In genomic region chr2:85390941-85391669, GRCh38 we compare ENCODE assay signal across 8 cellular contexts. TPM values are rescaled to one million over a fixed set of nuclear protein-coding genes. Genes with fewer than 3 reads are reported as not detected.
DNase-seq lines count a peak whose midpoint lies in the region; ATAC-seq and TF ChIP-seq lines count a peak whose summit lies in the region.

No MANE protein-coding gene starts in this region.

- H4K20me1 ChIP-seq in OCI-LY1 (ENCODE audit: insufficient read depth, low read length), result no peaks in the 10 kb centered on the region

- H2AFZ ChIP-seq in OCI-LY1 (ENCODE audit: low read length), result no peak overlapping the region

- TF ChIP-seq CTCF in OCI-LY1 (IDR thresholded peaks at IDR 0.05; ENCODE audit: low read length) (peak; percentile 95), foreskin fibroblast (IDR thresholded peaks at IDR 0.05; ENCODE audit: low read depth, low read length) (peak; percentile 69), gastrocnemius medialis (IDR thresholded peaks at IDR 0.05 in 4 of 5, conservative IDR thresholded peaks at IDR 0.05 in 1 of 5) (peak; percentile 7 to 64 (median 47))

- ATAC-seq in gastrocnemius medialis, result no peak
- no peak for ATAC-seq in HG02973 (IDR thresholded peaks at IDR 0.05; ENCODE audit: unreplicated experiment)
- no peak for ATAC-seq in HG02870 (IDR thresholded peaks at IDR 0.05; ENCODE audit: unreplicated experiment)

- H3K9me3 ChIP-seq in OCI-LY1 (ENCODE audit: low read length) (no peaks in the 10 kb centered on the region), gastrocnemius medialis (no peaks in the 10 kb centered on the region)

- intact Hi-C loops in gastrocnemius medialis (cut with DNase I; ENCODE audit: low total_unique reads), result loop anchor here (1.0 kb wide), 1 partner anchor 161 kb away; no protein-coding TSS in a partner anchor

- no peaks in the 10 kb centered on the region for H3K9me2 ChIP-seq in OCI-LY1 (ENCODE audit: low read depth, low read length)

- no peak for TF ChIP-seq POLR2A in gastrocnemius medialis (IDR thresholded peaks at IDR 0.05)

- no peak overlapping the region for H3K9ac ChIP-seq in OCI-LY1 (ENCODE audit: low read length)

- no peaks in the 10 kb centered on the region for H3K79me2 ChIP-seq in OCI-LY1 (ENCODE audit: insufficient read depth, low read length)

- H3F3A ChIP-seq in OCI-LY1 (ENCODE audit: insufficient read depth, low read length), result no peaks in the 10 kb centered on the region

- H3K4me1 ChIP-seq in OCI-LY1 (ENCODE audit: insufficient read depth, low read length, severe bottlenecking) (peaks cover 13% of the 10 kb centered on the region), gastrocnemius medialis (peaks cover 12 to 15% of the 10 kb centered on the region in 2 donors)

- no peak overlapping the region for H3K4me3 ChIP-seq in OCI-LY1 (ENCODE audit: low read depth, low read length, poor library complexity, severe bottlenecking)
- H3K4me3 ChIP-seq in foreskin fibroblast (ENCODE audit: low read depth in 1 of 2, low read length in 2 of 2), result no peak overlapping the region
- no peak overlapping the region for H3K4me3 ChIP-seq in gastrocnemius medialis

- H3K36me3 ChIP-seq in OCI-LY1 (ENCODE audit: insufficient read depth, low read length) (peaks cover 3% of the 10 kb centered on the region; the same call in 1 of the 2 replicates), gastrocnemius medialis (peaks cover 0 to 45% of the 10 kb centered on the region in 2 donors)

- H3K27me3 ChIP-seq in OCI-LY1 (ENCODE audit: insufficient read depth, low read length) (no peaks in the 10 kb centered on the region), gastrocnemius medialis (no peaks in the 10 kb centered on the region)

- DNase-seq in DMS53 (lab: John Stamatoyannopoulos, UW) (peak; percentile 68), DMS53 treated with DMSO at 0.1 percent for 48 hours (lab: John Stamatoyannopoulos, UW; ENCODE audit: unreplicated experiment) (no peak), foreskin fibroblast (peak in 1 of 2 donors; percentile 67), gastrocnemius medialis (peak in 1 of 2 donors; percentile 50)
- DNase-seq in activated T-cell treated with anti-CD3 and anti-CD28 coated beads, Interleukin-2, amount 50 U/mL, for 48 hours, result peak; percentile 84 to 85

- H3K27ac ChIP-seq in OCI-LY1 (ENCODE audit: low read depth, low read length, poor library complexity, severe bottlenecking) (no peak overlapping the region), gastrocnemius medialis (no peak overlapping the region)

- H3K4me2 ChIP-seq in OCI-LY1 (ENCODE audit: low read length), result no peak overlapping the region

- in situ Hi-C loops in gastrocnemius medialis (cut with MboI; ENCODE audit: low sequenced_read_pairs in 4 of 4), result no loop called here

RNA-seq across cellular contexts. Expression of gene CAPG, which starts 19.1 kb away (rescaled TPM):
- 10 to 100 TPM; 15.9 to 35.6 (median 23.1) TPM for total RNA-seq in gastrocnemius medialis

RNA-seq across cellular contexts. Expression of gene SH2D6, which starts 27.4 kb away (rescaled TPM):
- total RNA-seq in gastrocnemius medialis, result 1 to 10 TPM in 1 of 4 donors, not detected in 3; 3.5 TPM

RNA-seq across cellular contexts. Expression of gene ELMOD3, which starts 36.5 kb away (rescaled TPM):
- total RNA-seq in gastrocnemius medialis, result 10 to 100 TPM; 15.9 to 31.7 (median 25.0) TPM

RNA-seq across cellular contexts. Expression of gene RETSAT, which starts 36.8 kb away (rescaled TPM):
- total RNA-seq in gastrocnemius medialis, result 100 to 1,000 TPM in 3 of 4 donors, 10 to 100 TPM in 1; 62.2 to 151 (median 116) TPM
